In the genomic region with DNA sequence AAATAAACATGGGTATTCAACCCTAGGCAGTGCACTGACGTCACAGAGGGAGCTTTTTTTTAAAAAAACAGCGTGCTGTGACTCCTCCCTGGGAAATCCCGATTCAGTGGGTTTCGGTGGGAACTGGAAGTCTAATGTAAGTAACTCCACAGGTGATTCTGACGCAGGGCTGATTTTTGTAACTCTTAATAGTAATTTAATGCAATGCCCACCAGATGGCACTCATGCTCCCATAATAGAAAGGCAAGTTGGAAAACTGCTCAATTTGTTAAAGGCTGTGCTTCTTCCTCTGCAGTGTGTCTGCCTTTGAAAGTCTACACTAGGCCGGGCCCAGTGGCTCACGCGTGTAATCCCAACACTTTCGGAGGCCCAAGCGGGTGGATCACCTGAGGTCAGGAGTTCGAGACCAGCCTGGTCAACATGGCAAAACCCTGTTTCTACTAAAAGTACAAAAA, we compare ENCODE assay signal across 8 cellular contexts. TPM values are rescaled to one million over a fixed set of nuclear protein-coding genes. Genes with fewer than 3 reads are reported as not detected.
DNase-seq lines count a peak whose midpoint lies in the region; ATAC-seq and TF ChIP-seq lines count a peak whose summit lies in the region.

No MANE protein-coding gene starts in this region.

- no peaks in the 10 kb centered on the region for H3K27me3 ChIP-seq in colonic mucosa
- H3K27me3 ChIP-seq in liver (ENCODE audit: control insufficient read depth in 4 of 4, insufficient read depth in 4 of 4, low read length in 3 of 4), result no peaks in the 10 kb centered on the region

- TF ChIP-seq RAD21 in liver (IDR thresholded peaks at IDR 0.05), result peak; percentile 81 to 86

- H3K9ac ChIP-seq in colonic mucosa (ENCODE audit: low read depth in 2 of 2, low read length in 2 of 2), result no peak overlapping the region
- H3K9ac ChIP-seq in liver (ENCODE audit: low read depth in 1 of 2, low read length in 2 of 2), result no peak overlapping the region

- peak; percentile 22 for DNase-seq in AG08396 (ENCODE audit: low spot score)
- peak; percentile 78 for DNase-seq in NCI-H2227 (lab: John Stamatoyannopoulos, UW; ENCODE audit: unreplicated experiment)
- peak; percentile 41 to 43 for DNase-seq in activated CD4-positive, alpha-beta T cell treated with anti-CD3 and anti-CD28 coated beads for 24 hours (ENCODE audit: low read depth in 2 of 2)
- peak; percentile 72 for DNase-seq in colonic mucosa
- DNase-seq in stimulated activated CD4-positive, alpha-beta T cell treated with anti-CD3 and anti-CD28 coated beads, TNF-alpha, amount 100 ng/mL, for 48 hours (ENCODE audit: low read depth in 3 of 3), result peak; percentile 18 to 53 (median 41)

- TF ChIP-seq CTCF in colonic mucosa (IDR thresholded peaks at IDR 0.05) (peak; percentile 40), liver (IDR thresholded peaks at IDR 0.05; ENCODE audit: low read depth, low read length, missing input control) (peak; percentile 56)

- peaks cover 6% of the 10 kb centered on the region for H3K4me1 ChIP-seq in colonic mucosa
- peaks cover 0 to 3% (median 0%) of the 10 kb centered on the region in 4 donors for H3K4me1 ChIP-seq in liver (ENCODE audit: control insufficient read depth in 4 of 4, insufficient read depth in 4 of 4, low read length in 3 of 4)

- intact Hi-C loops in colonic mucosa (cut with DNase I), result loop anchor here (5.0 kb wide), 1 partner anchor 424 kb away; no protein-coding TSS in a partner anchor

- 10% methylated on average over 11 of the region's 11 CpGs for WGBS in liver

- H3K9me3 ChIP-seq in colonic mucosa, result no peaks in the 10 kb centered on the region
- H3K9me3 ChIP-seq in liver (ENCODE audit: control insufficient read depth in 4 of 4, low read length in 3 of 4), result no peaks in the 10 kb centered on the region

- H3K27ac ChIP-seq in colonic mucosa, result no peak overlapping the region
- H3K27ac ChIP-seq in liver (ENCODE audit: low read depth in 1 of 2, low read length in 2 of 2), result no peak overlapping the region

- H3K36me3 ChIP-seq in colonic mucosa, result no peaks in the 10 kb centered on the region
- H3K36me3 ChIP-seq in liver (ENCODE audit: control insufficient read depth in 4 of 4, insufficient read depth in 3 of 4, low read depth in 1 of 4, low read length in 3 of 4), result no peaks in the 10 kb centered on the region

- H3K4me3 ChIP-seq in colonic mucosa (no peak overlapping the region), liver (ENCODE audit: low read depth in 1 of 3, low read length in 3 of 3) (no peak overlapping the region)

- ATAC-seq in GM18508 (IDR thresholded peaks at IDR 0.05; ENCODE audit: insufficient read depth, unreplicated experiment) (peak; percentile 64), HG03060 (IDR thresholded peaks at IDR 0.05; ENCODE audit: low read depth, unreplicated experiment) (peak; percentile 62)

TF ChIP-seq in liver, 16 proteins besides CTCF, POLR2A, EP300 and RAD21:
- TF ChIP-seq EGR1 (IDR thresholded peaks at IDR 0.05; ENCODE audit: low read depth in 2 of 2) (no peak), GABPA (IDR thresholded peaks at IDR 0.05 in 1 of 2, conservative IDR thresholded peaks at IDR 0.05 in 1 of 2) (no peak), HNF4A (conservative IDR thresholded peaks at IDR 0.05) (no peak), ATF3 (IDR thresholded peaks at IDR 0.05) (no peak), FOXA2 (IDR thresholded peaks at IDR 0.05) (no peak), JUND (IDR thresholded peaks at IDR 0.05) (no peak), TAF1 (conservative IDR thresholded peaks at IDR 0.05) (no peak), REST (IDR thresholded peaks at IDR 0.05) (no peak), FOXA1 (IDR thresholded peaks at IDR 0.05) (no peak), RXRA (IDR thresholded peaks at IDR 0.05) (no peak), SP1 (IDR thresholded peaks at IDR 0.05) (no peak), YY1 (IDR thresholded peaks at IDR 0.05) (no peak), NR2F2 (IDR thresholded peaks at IDR 0.05) (no peak), HNF4G (IDR thresholded peaks at IDR 0.05) (no peak)
- TF ChIP-seq, protein P1, sequence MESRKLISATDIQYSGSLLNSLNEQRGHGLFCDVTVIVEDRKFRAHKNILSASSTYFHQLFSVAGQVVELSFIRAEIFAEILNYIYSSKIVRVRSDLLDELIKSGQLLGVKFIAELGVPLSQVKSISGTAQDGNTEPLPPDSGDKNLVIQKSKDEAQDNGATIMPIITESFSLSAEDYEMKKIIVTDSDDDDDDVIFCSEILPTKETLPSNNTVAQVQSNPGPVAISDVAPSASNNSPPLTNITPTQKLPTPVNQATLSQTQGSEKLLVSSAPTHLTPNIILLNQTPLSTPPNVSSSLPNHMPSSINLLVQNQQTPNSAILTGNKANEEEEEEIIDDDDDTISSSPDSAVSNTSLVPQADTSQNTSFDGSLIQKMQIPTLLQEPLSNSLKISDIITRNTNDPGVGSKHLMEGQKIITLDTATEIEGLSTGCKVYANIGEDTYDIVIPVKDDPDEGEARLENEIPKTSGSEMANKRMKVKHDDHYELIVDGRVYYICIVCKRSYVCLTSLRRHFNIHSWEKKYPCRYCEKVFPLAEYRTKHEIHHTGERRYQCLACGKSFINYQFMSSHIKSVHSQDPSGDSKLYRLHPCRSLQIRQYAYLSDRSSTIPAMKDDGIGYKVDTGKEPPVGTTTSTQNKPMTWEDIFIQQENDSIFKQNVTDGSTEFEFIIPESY (IDR thresholded peaks at IDR 0.05), result no peak
- TF ChIP-seq, protein P2, sequence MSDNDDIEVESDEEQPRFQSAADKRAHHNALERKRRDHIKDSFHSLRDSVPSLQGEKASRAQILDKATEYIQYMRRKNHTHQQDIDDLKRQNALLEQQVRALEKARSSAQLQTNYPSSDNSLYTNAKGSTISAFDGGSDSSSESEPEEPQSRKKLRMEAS (IDR thresholded peaks at IDR 0.05), result no peak
TF ChIP-seq in liver: peak in this region for 0.

RNA-seq across cellular contexts. Expression of gene RSU1, which starts 10.9 kb away (rescaled TPM):
- total RNA-seq in colonic mucosa (10 to 100 TPM; 44.3 to 82.9 TPM), liver (10 to 100 TPM; 19.2 to 38.2 TPM)
- 10 to 100 TPM; 21.4 to 34.6 TPM for polyA plus RNA-seq in liver

Comparison
In these comparisons a context has a peak if more than half of its experiments do, and no peak if none do; other contexts are left out.
1. DNase-seq: peak in every context shown above with its lines; median percentile 78 in NCI-H2227; 72 in colonic mucosa; 42 in activated CD4-positive, alpha-beta T cell treated with anti-CD3 and anti-CD28 coated beads for 24 hours; 41 in stimulated activated CD4-positive, alpha-beta T cell treated with anti-CD3 and anti-CD28 coated beads, TNF-alpha, amount 100 ng/mL, for 48 hours; 22 in AG08396.